In the genomic region with DNA sequence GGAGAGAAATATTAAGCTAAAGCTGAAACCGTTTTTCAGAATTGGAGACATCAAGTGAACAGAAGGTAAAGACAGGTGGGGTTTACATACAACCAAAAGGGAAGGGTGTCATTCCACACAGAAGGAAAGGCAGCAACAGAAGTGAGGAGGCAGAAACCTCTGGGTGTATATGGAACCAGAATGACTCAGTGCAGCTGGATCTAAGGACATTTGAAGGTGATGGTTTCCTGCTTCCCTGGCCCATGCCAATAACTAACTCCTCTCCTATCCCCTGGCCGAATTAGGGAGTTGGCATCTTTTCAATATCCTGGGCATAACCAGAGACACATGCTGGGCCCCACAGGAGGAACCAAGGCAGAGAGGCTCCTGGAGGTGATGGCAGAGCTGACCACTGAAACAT, we compare ENCODE assay signal across 21 cellular contexts. TPM values are rescaled to one million over a fixed set of nuclear protein-coding genes. Genes with fewer than 3 reads are reported as not detected.
DNase-seq lines count a peak whose midpoint lies in the region; TF ChIP-seq lines count a peak whose summit lies in the region.
"Had no signal": no experiment of that assay in that cellular context is flagged by ENCODE, and none has a peak within 500 bp of the region (broad histone marks: within the 10 kb centered on the region; RNA-seq: fewer than 3 reads in every experiment).

No MANE protein-coding gene starts in this region.

- H3K27me3 ChIP-seq in left ventricle myocardium inferior (ENCODE audit: low read depth) (no peaks in the 10 kb centered on the region), skeletal muscle tissue (ENCODE audit: control insufficient read depth in 3 of 3, insufficient read depth in 3 of 3, low read length in 3 of 3) (no peaks in the 10 kb centered on the region), thyroid gland (no peaks in the 10 kb centered on the region)
- H3K27me3 ChIP-seq: esophagus muscularis mucosa, gastroesophageal sphincter, Peyer's patch, transverse colon had no signal

- TF ChIP-seq CTCF in left ventricle myocardium inferior (IDR thresholded peaks at IDR 0.05; ENCODE audit: borderline replicate concordance) (no peak), RWPE1 (conservative IDR thresholded peaks at IDR 0.05; ENCODE audit: low read depth) (no peak), thyroid gland (IDR thresholded peaks at IDR 0.05) (no peak)

- TF ChIP-seq POLR2A in thyroid gland (IDR thresholded peaks at IDR 0.05), result no peak

- no peak overlapping the region for H3K9ac ChIP-seq in skeletal muscle tissue (ENCODE audit: low read depth in 1 of 3, low read length in 3 of 3)

- H3K27ac ChIP-seq in left ventricle myocardium inferior (replicated peaks) (peak overlapping the region; percentile 98), RWPE1 (peak overlapping the region; percentile 44), skeletal muscle tissue (ENCODE audit: low read depth, low read length) (peak overlapping the region; percentile 10), thyroid gland (no peak overlapping the region)
- H3K27ac ChIP-seq: esophagus muscularis mucosa, gastroesophageal sphincter, Peyer's patch, transverse colon had no signal

- H3K4me1 ChIP-seq in left ventricle myocardium inferior, result peaks cover 73% of the 10 kb centered on the region
- peaks cover 25 to 33% (median 29%) of the 10 kb centered on the region in 3 donors for H3K4me1 ChIP-seq in skeletal muscle tissue (ENCODE audit: control insufficient read depth in 3 of 3, insufficient read depth in 3 of 3, low read length in 3 of 3)
- peaks cover 0 to 11% of the 10 kb centered on the region in 2 donors for H3K4me1 ChIP-seq in thyroid gland

- WGBS in thyroid gland, 2 donors, result 56 to 81% methylated on average over 2 of the region's 2 CpGs

- H3K36me3 ChIP-seq in left ventricle myocardium inferior (peaks cover 11% of the 10 kb centered on the region), skeletal muscle tissue (ENCODE audit: control insufficient read depth in 3 of 3, insufficient read depth in 3 of 3, low read length in 3 of 3) (peaks cover 0 to 4% (median 0%) of the 10 kb centered on the region in 3 donors), thyroid gland (no peaks in the 10 kb centered on the region)
- H3K36me3 ChIP-seq: Peyer's patch, transverse colon had no signal

- POLR2A ChIA-PET in RWPE1 (lab: Yijun Ruan, JAX; ENCODE audit: low non-redundant PET), result no interaction called here

- CTCF ChIA-PET in RWPE1 (lab: Yijun Ruan, JAX), result interaction anchor here (0.6 kb wide), 1 partner anchor 209 kb away, joined by 9 read pairs; no protein-coding TSS in a partner anchor

- H3K4me3 ChIP-seq in left ventricle myocardium inferior (no peak overlapping the region), skeletal muscle tissue (ENCODE audit: low read length in 3 of 3) (no peak overlapping the region), thyroid gland (replicated peaks in 1 of 3) (no peak overlapping the region)
- H3K4me3 ChIP-seq: esophagus muscularis mucosa, gastroesophageal sphincter, Peyer's patch, transverse colon had no signal

- intact Hi-C loops in left ventricle myocardium inferior (cut with micrococcal nuclease), result no loop called here
- intact Hi-C loops in cardiac septum (cut with DNase I), result no loop called here
- intact Hi-C loops in thyroid gland (cut with DNase I), result loop anchor here (10.0 kb wide), 1 partner anchor 175 kb away; no protein-coding TSS in a partner anchor

- H3K9me3 ChIP-seq in left ventricle myocardium inferior (replicated peaks), result no peaks in the 10 kb centered on the region
- no peaks in the 10 kb centered on the region for H3K9me3 ChIP-seq in skeletal muscle tissue (ENCODE audit: control insufficient read depth in 3 of 3, low read length in 3 of 3)
- H3K9me3 ChIP-seq in thyroid gland, result no peaks in the 10 kb centered on the region
- H3K9me3 ChIP-seq: esophagus muscularis mucosa, gastroesophageal sphincter, Peyer's patch, transverse colon had no signal

- DNase-seq in left ventricle myocardium inferior (no peak), cardiac septum (ENCODE audit: low spot score) (no peak), RWPE1 (ENCODE audit: low spot score) (no peak), islet precursor cell (peak; percentile 37), thyroid gland (no peak), NCI-H2107 treated with DMSO at 0.1 percent for 48 hours (lab: John Stamatoyannopoulos, UW; ENCODE audit: unreplicated experiment) (no peak)
- DNase-seq: anterior cingulate cortex; DND-41; effector CD8-positive, alpha-beta T cell; Kasumi-1; NCI-H1092 treated with DMSO at 0.1 percent for 48 hours; NCI-H2029 treated with DMSO at 0.1 percent for 48 hours; NCI-H446; Peyer's patch; small intestine; stimulated activated CD4-positive, alpha-beta T cell treated with anti-CD3 and anti-CD28 coated beads, Interleukin-2, amount 100 ng/mL, for 48 hours; stimulated activated naive CD8-positive, alpha-beta T cell treated with anti-CD3 and anti-CD28 coated beads, Interleukin-15, amount 100 ng/mL, for 72 hours; transverse colon had no signal

RNA-seq across cellular contexts. Expression of a gene that starts 8.4 kb away (rescaled TPM):
- 25.5 TPM for total RNA-seq in left ventricle myocardium inferior
- total RNA-seq in cardiac septum, result 26.5 TPM
- total RNA-seq in skeletal muscle tissue, result 19.3 TPM
- total RNA-seq in thyroid gland, result 10 to 100 TPM; 14.1 to 33.7 (median 16.3) TPM

RNA-seq across cellular contexts. Expression of a gene that starts 23.1 kb away (rescaled TPM):
- total RNA-seq in left ventricle myocardium inferior (2.9 TPM), cardiac septum (2.6 TPM), skeletal muscle tissue (6.8 TPM), thyroid gland (1 to 10 TPM; 3.9 to 6.1 (median 4.1) TPM)

Comparison
In these comparisons a context has a peak if more than half of its experiments do, and no peak if none do; other contexts are left out.
1. H3K27ac ChIP-seq: peak in left ventricle myocardium inferior (single experiment), RWPE1 (single experiment) and skeletal muscle tissue (single experiment); none in thyroid gland (0 of 3).